ENCODE assay signal across 7 cellular contexts in genomic region chr1:61082336-61083013, GRCh38. TPM values are rescaled to one million over a fixed set of nuclear protein-coding genes. Genes with fewer than 3 reads are reported as not detected.
DNase-seq lines count a peak whose midpoint lies in the region; ATAC-seq and TF ChIP-seq lines count a peak whose summit lies in the region.

Gene NFIA, plus strand, starts transcription at chr1:61082561.

- no peaks in the 10 kb centered on the region for H3K79me1 ChIP-seq in mesendoderm (ENCODE audit: low read length)

- peaks cover 24% of the 10 kb centered on the region for H3K27me3 ChIP-seq in mesendoderm (ENCODE audit: insufficient read depth, low read length, poor library complexity)

- H3K9ac ChIP-seq in mesendoderm (ENCODE audit: low read length), result peak within 1 kb of the TSS; percentile 51

- no peak within 1 kb of the TSS for H2BK15ac ChIP-seq in mesendoderm (replicated peaks; ENCODE audit: low read depth)

- no CpG with 5 or more reads among the region's 69 CpGs for WGBS in mesendoderm (ENCODE audit: extremely low coverage, insufficient coverage, low lambda C conversion rate)

- no peak within 1 kb of the TSS for H3K4ac ChIP-seq in mesendoderm (ENCODE audit: low read depth, low read length)

- ATAC-seq in activated CD8-positive, alpha-beta T cell treated with anti-CD3 and anti-CD28 coated beads, Interleukin-2, amount 10 ng/mL, durations not matched to agents 7 days and 5 days, result peak; percentile 34

- H3K36me3 ChIP-seq in mesendoderm (ENCODE audit: control insufficient read depth, insufficient read depth, low read length), result no peaks in the 10 kb centered on the region

- DNase-seq in GM20000 (ENCODE audit: low spot score) (peak; percentile 51), NCI-H446 treated with DMSO at 0.1 percent for 48 hours (lab: John Stamatoyannopoulos, UW) (peak; percentile 37), epithelial cell of esophagus (ENCODE audit: low read depth) (peak; percentile 78), mesendoderm (peak; percentile 65), substantia nigra (lab: John Stamatoyannopoulos, UW) (peak in 34 of 49 donors; percentile 24 to 77 (median 64)), COLO829 (ENCODE audit: low spot score) (no peak)
- no peak for DNase-seq in activated CD8-positive, alpha-beta T cell treated with anti-CD3 and anti-CD28 coated beads, Interleukin-2, amount 10 ng/mL, durations not matched to agents 7 days and 5 days

- H3K27ac ChIP-seq in mesendoderm (ENCODE audit: low read depth, low read length) (no peak within 1 kb of the TSS), substantia nigra (ENCODE audit: low read depth, low read length, poor library complexity, severe bottlenecking) (peak within 1 kb of the TSS; percentile 90)

- H2BK120ac ChIP-seq in mesendoderm (ENCODE audit: low read depth, low read length), result no peak within 1 kb of the TSS

- peak within 1 kb of the TSS; percentile 72 for H3K18ac ChIP-seq in mesendoderm (ENCODE audit: low read length)

- POLR2A ChIA-PET in activated CD8-positive, alpha-beta T cell treated with anti-CD3 and anti-CD28 coated beads, Interleukin-2, amount 10 ng/mL, durations not matched to agents 7 days and 5 days (lab: Charles Lee), result no interaction called here

- no peaks in the 10 kb centered on the region for H3K79me2 ChIP-seq in mesendoderm (ENCODE audit: control insufficient read depth, insufficient read depth, low read length)

- peak within 1 kb of the TSS; percentile 75 for H3K4me3 Mint-ChIP-seq in activated CD8-positive, alpha-beta T cell treated with anti-CD3 and anti-CD28 coated beads, Interleukin-2, amount 10 ng/mL, durations not matched to agents 7 days and 5 days

- no peak within 1 kb of the TSS for H2BK5ac ChIP-seq in mesendoderm (ENCODE audit: low read length)

- peak within 1 kb of the TSS; percentile 81 for H3K56ac ChIP-seq in mesendoderm (ENCODE audit: low read length)

- H3K4me1 Mint-ChIP-seq in activated CD8-positive, alpha-beta T cell treated with anti-CD3 and anti-CD28 coated beads, Interleukin-2, amount 10 ng/mL, durations not matched to agents 7 days and 5 days (ENCODE audit: low read depth), result peaks cover 36% of the 10 kb centered on the region

- peaks cover 55% of the 10 kb centered on the region for H3K27me3 Mint-ChIP-seq in activated CD8-positive, alpha-beta T cell treated with anti-CD3 and anti-CD28 coated beads, Interleukin-2, amount 10 ng/mL, durations not matched to agents 7 days and 5 days (ENCODE audit: low read depth)

- no peaks in the 10 kb centered on the region for H3K36me3 Mint-ChIP-seq in activated CD8-positive, alpha-beta T cell treated with anti-CD3 and anti-CD28 coated beads, Interleukin-2, amount 10 ng/mL, durations not matched to agents 7 days and 5 days (ENCODE audit: low read depth)

- H3K4me1 ChIP-seq in mesendoderm (ENCODE audit: control insufficient read depth, low read depth, low read length), result no peaks in the 10 kb centered on the region

- H3K27ac Mint-ChIP-seq in activated CD8-positive, alpha-beta T cell treated with anti-CD3 and anti-CD28 coated beads, Interleukin-2, amount 10 ng/mL, durations not matched to agents 7 days and 5 days, result no peak within 1 kb of the TSS

- H3K23ac ChIP-seq in mesendoderm (ENCODE audit: low read length), result no peak within 1 kb of the TSS

- H4K8ac ChIP-seq in mesendoderm (ENCODE audit: low read depth, low read length), result no peak within 1 kb of the TSS

- H2AK5ac ChIP-seq in mesendoderm (ENCODE audit: low read length), result no peak within 1 kb of the TSS

- H3K4me3 ChIP-seq in epithelial cell of esophagus (ENCODE audit: low read length), result peak within 1 kb of the TSS; percentile 85
- H3K4me3 ChIP-seq in mesendoderm (ENCODE audit: low read length), result peak within 1 kb of the TSS; percentile 52

- TF ChIP-seq CTCF in GM20000 (IDR thresholded peaks at IDR 0.05; ENCODE audit: extremely low read depth, missing control alignments) (no peak), epithelial cell of esophagus (IDR thresholded peaks at IDR 0.05; ENCODE audit: insufficient read depth, low read depth, low read length, missing control alignments) (no peak)

- H3K9me3 Mint-ChIP-seq in activated CD8-positive, alpha-beta T cell treated with anti-CD3 and anti-CD28 coated beads, Interleukin-2, amount 10 ng/mL, durations not matched to agents 7 days and 5 days (ENCODE audit: insufficient read depth), result no peaks in the 10 kb centered on the region

- H3K4me2 ChIP-seq in mesendoderm (ENCODE audit: low read length), result peak within 1 kb of the TSS; percentile 85

- H4K5ac ChIP-seq in mesendoderm (ENCODE audit: low read length), result no peak within 1 kb of the TSS

- CTCF ChIA-PET in activated CD8-positive, alpha-beta T cell treated with anti-CD3 and anti-CD28 coated beads, Interleukin-2, amount 10 ng/mL, durations not matched to agents 7 days and 5 days (lab: Charles Lee), result interaction anchor here (1.7 to 1.8 kb wide), 2 partner anchors 11 to 32 kb away, joined by 4 to 9 read pairs; no protein-coding TSS in a partner anchor

RNA-seq across cellular contexts. Expression of gene NFIA, which starts in this region (rescaled TPM):
- total RNA-seq in activated CD8-positive, alpha-beta T cell treated with anti-CD3 and anti-CD28 coated beads, Interleukin-2, amount 10 ng/mL, durations not matched to agents 7 days and 5 days, result under 1 TPM; 0.66 to 0.78 TPM
- 0.46 TPM for polyA plus RNA-seq in mesendoderm (2013, experiment 1 of 2)
- 0.45 TPM for polyA plus RNA-seq in mesendoderm (2013, experiment 2 of 2)

Comparison
In these comparisons a context has a peak if more than half of its experiments do, and no peak if none do; other contexts are left out.
1. Peak in ATAC-seq in activated CD8-positive, alpha-beta T cell treated with anti-CD3 and anti-CD28 coated beads, Interleukin-2, amount 10 ng/mL, durations not matched to agents 7 days and 5 days; RNA of the gene not detected or under 1 TPM.
2. DNase-seq: peak in GM20000 (single experiment), NCI-H446 treated with DMSO at 0.1 percent for 48 hours (single experiment), epithelial cell of esophagus (single experiment), mesendoderm (single experiment) and substantia nigra (34 of 49); none in activated CD8-positive, alpha-beta T cell treated with anti-CD3 and anti-CD28 coated beads, Interleukin-2, amount 10 ng/mL, durations not matched to agents 7 days and 5 days (single experiment) and COLO829 (single experiment).